In the genomic region with DNA sequence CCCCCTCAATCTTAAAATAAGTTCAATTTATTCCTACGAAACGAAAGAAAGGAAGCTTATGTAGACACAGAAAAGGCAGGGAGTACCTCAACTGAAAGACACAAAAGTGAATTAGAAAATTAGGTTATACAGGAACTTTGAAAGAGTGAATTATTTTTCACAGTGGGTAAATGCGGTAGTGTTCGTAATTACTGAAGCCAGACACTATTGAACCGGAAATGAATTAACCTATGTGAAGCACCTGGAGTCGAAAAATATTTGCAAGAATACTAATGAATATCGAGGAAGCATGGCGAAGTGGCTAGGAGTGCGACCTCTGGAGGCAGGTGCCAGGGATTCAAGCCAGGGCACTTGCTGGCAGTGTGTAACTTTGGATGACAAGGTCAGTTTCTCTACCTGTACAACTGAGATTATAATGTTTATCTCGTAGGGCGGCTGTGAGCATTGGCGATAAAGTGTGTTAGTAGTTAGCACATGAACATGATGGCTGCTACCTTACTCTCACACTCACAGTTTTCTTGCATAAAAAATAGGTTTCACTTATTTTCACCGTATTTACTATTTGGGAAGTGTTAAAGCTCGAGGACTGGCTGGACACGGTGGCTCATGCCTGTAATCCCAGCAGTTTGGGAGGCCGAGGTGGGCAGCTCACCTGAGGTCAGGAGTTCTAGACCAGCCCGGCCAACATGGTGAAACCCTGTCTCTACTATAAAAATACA, we compare ENCODE assay signal across 9 cellular contexts. TPM values are rescaled to one million over a fixed set of nuclear protein-coding genes. Genes with fewer than 3 reads are reported as not detected.
A peak's percentile ranks its signal among the peaks of the same experiment; 100 is the strongest.
DNase-seq lines count a peak whose midpoint lies in the region; ATAC-seq, FAIRE-seq and TF ChIP-seq lines count a peak whose summit lies in the region.
"Had no signal": no experiment of that assay in that cellular context is flagged by ENCODE, and none has a peak within 500 bp of the region (broad histone marks: within the 10 kb centered on the region; RNA-seq: fewer than 3 reads in every experiment).

No MANE protein-coding gene starts in this region.

- no peak overlapping the region for H3K27ac ChIP-seq in CD4-positive, alpha-beta memory T cell (ENCODE audit: low read depth, low read length)
- H3K27ac ChIP-seq in endothelial cell of umbilical vein (ENCODE audit: insufficient read depth, low read depth, low read length), result peak overlapping the region; percentile 26
- H3K27ac ChIP-seq: epithelial cell of prostate had no signal

- H3K9me3 ChIP-seq in CD4-positive, alpha-beta memory T cell (ENCODE audit: control insufficient read depth in 1 of 2, low read length in 2 of 2), result no peaks in the 10 kb centered on the region
- H3K9me3 ChIP-seq in endothelial cell of umbilical vein (replicated peaks; ENCODE audit: control insufficient read depth, insufficient read depth, low read length) (no peaks in the 10 kb centered on the region), mononuclear cell (ENCODE audit: low read depth, low read length) (no peaks in the 10 kb centered on the region)

- H3K4me3 Mint-ChIP-seq in CD4-positive, alpha-beta memory T cell, result no peak overlapping the region
- no peak overlapping the region for H3K4me3 Mint-ChIP-seq in activated CD8-positive, alpha-beta memory T cell treated with anti-CD3 and anti-CD28 coated beads, Interleukin-2, amount 10 ng/mL, durations not matched to agents 7 days and 5 days

- TF ChIP-seq POLR2A in endothelial cell of umbilical vein (IDR thresholded peaks at IDR 0.05; ENCODE audit: low read depth, low read length), result no peak

- H3K27ac Mint-ChIP-seq in CD4-positive, alpha-beta memory T cell, result no peak overlapping the region
- no peak overlapping the region for H3K27ac Mint-ChIP-seq in activated CD8-positive, alpha-beta memory T cell treated with anti-CD3 and anti-CD28 coated beads, Interleukin-2, amount 10 ng/mL, durations not matched to agents 7 days and 5 days

- peak overlapping the region; percentile 63 for H3K4me3 ChIP-seq in CD4-positive, alpha-beta memory T cell (ENCODE audit: low read length in 2 of 2)
- H3K4me3 ChIP-seq in endothelial cell of umbilical vein (replicated peaks in 1 of 3; ENCODE audit: insufficient read depth in 1 of 3, low read depth in 1 of 3, low read length in 3 of 3) (peak overlapping the region; percentile 95 to 97 (median 96)), mononuclear cell (ENCODE audit: low read length) (peak overlapping the region; percentile 69)

- BruUV-seq in endothelial cell of umbilical vein (replicated peaks; lab: Mats Ljungman, UMichigan), result no TSS peak

- POLR2A ChIA-PET in CD4-positive, alpha-beta memory T cell (lab: Charles Lee; ENCODE audit: partially characterized antibody), result interaction anchor here (0.7 to 7.1 kb wide), 11 partner anchors 10 to 1599 kb away, joined by 3 to 180 read pairs (median 4); a partner anchor contains a TSS
- POLR2A ChIA-PET in endothelial cell of umbilical vein (lab: Charles Lee), result interaction anchor here (0.6 to 1.5 kb wide), 3 partner anchors 16 to 288 kb away, joined by 6 to 16 read pairs (median 6); a partner anchor contains a TSS

- H3K27me3 Mint-ChIP-seq in CD4-positive, alpha-beta memory T cell, result no peaks in the 10 kb centered on the region
- H3K27me3 Mint-ChIP-seq in activated CD8-positive, alpha-beta memory T cell treated with anti-CD3 and anti-CD28 coated beads, Interleukin-2, amount 10 ng/mL, durations not matched to agents 7 days and 5 days, result no peaks in the 10 kb centered on the region

- peaks cover 12% of the 10 kb centered on the region for H3K4me1 ChIP-seq in CD4-positive, alpha-beta memory T cell (ENCODE audit: insufficient read depth, low read length)
- H3K4me1 ChIP-seq in endothelial cell of umbilical vein (ENCODE audit: control insufficient read depth, extremely low read depth, insufficient read depth, low read length) (peaks cover 3% of the 10 kb centered on the region), mononuclear cell (ENCODE audit: insufficient read depth, low read length) (peaks cover 6% of the 10 kb centered on the region)

- FAIRE-seq in endothelial cell of umbilical vein (lab: Jason Lieb, UNC), result peak; percentile 92

- peak overlapping the region; percentile 100 for H3K4me2 ChIP-seq in endothelial cell of umbilical vein (ENCODE audit: insufficient read depth, low read length)

- intact Hi-C loops in CD4-positive, alpha-beta memory T cell (cut with micrococcal nuclease), result loop anchor here (1.0 kb wide), 4 partner anchors 14 to 268 kb away; no protein-coding TSS in a partner anchor
- intact Hi-C loops in endothelial cell of umbilical vein (cut with micrococcal nuclease), result loop anchor here (1.0 to 10.0 kb wide), 7 partner anchors 15 to 517 kb away; a partner anchor contains a TSS

- H2AFZ ChIP-seq in endothelial cell of umbilical vein (ENCODE audit: low read depth, low read length), result peak overlapping the region; percentile 95

- H3K9me1 ChIP-seq in endothelial cell of umbilical vein (replicated peaks; ENCODE audit: control insufficient read depth, extremely low read depth, insufficient read depth, low read length), result no peaks in the 10 kb centered on the region

- CTCF ChIA-PET in CD4-positive, alpha-beta memory T cell (lab: Charles Lee; ENCODE audit: partially characterized antibody), result interaction anchor here (0.6 to 4.1 kb wide), 30 partner anchors 10 to 288 kb away, joined by 3 to 60 read pairs (median 4); a partner anchor contains a TSS
- CTCF ChIA-PET in activated CD8-positive, alpha-beta memory T cell treated with anti-CD3 and anti-CD28 coated beads, Interleukin-2, amount 10 ng/mL, durations not matched to agents 7 days and 5 days (lab: Charles Lee), result interaction anchor here (0.6 to 4.6 kb wide), 24 partner anchors 10 to 286 kb away, joined by 3 to 51 read pairs (median 3); a partner anchor contains a TSS
- CTCF ChIA-PET in endothelial cell of umbilical vein (lab: Charles Lee), result interaction anchor here (0.6 to 4.7 kb wide), 40 partner anchors 9 to 1303 kb away, joined by 3 to 154 read pairs (median 4); a partner anchor contains a TSS

- no peaks in the 10 kb centered on the region for H3K27me3 ChIP-seq in CD4-positive, alpha-beta memory T cell (ENCODE audit: insufficient read depth, low read length)
- H3K27me3 ChIP-seq in endothelial cell of umbilical vein (ENCODE audit: control insufficient read depth in 2 of 2, insufficient read depth in 2 of 2, low read length in 2 of 2), result peaks cover 0 to 3% of the 10 kb centered on the region in 2 experiments
- no peaks in the 10 kb centered on the region for H3K27me3 ChIP-seq in mononuclear cell (ENCODE audit: insufficient read depth, low read length)

- H3K9ac ChIP-seq in endothelial cell of umbilical vein (replicated peaks; ENCODE audit: extremely low read depth, insufficient read depth, low read length), result peak overlapping the region; percentile 72

- H3K4me1 Mint-ChIP-seq in CD4-positive, alpha-beta memory T cell, result peaks cover 19 to 43% (median 30%) of the 10 kb centered on the region in 4 donors
- H3K4me1 Mint-ChIP-seq in activated CD8-positive, alpha-beta memory T cell treated with anti-CD3 and anti-CD28 coated beads, Interleukin-2, amount 10 ng/mL, durations not matched to agents 7 days and 5 days, result peaks cover 14% of the 10 kb centered on the region

- dilution Hi-C loops in endothelial cell of umbilical vein (cut with MboI; ENCODE audit: extremely low pct_ligation_motif_present, low sequenced_read_pairs), result no loop called here

- H3K36me3 Mint-ChIP-seq in CD4-positive, alpha-beta memory T cell, result peaks cover 7 to 17% of the 10 kb centered on the region in 2 donors
- peaks cover 5% of the 10 kb centered on the region for H3K36me3 Mint-ChIP-seq in activated CD8-positive, alpha-beta memory T cell treated with anti-CD3 and anti-CD28 coated beads, Interleukin-2, amount 10 ng/mL, durations not matched to agents 7 days and 5 days

- peak; percentile 78 to 84 for TF ChIP-seq CTCF in endothelial cell of umbilical vein (IDR thresholded peaks at IDR 0.05; ENCODE audit: extremely low read depth in 1 of 2, insufficient read depth in 1 of 2, low read depth in 1 of 2, low read length in 2 of 2)

- peak; percentile 67 to 75 (median 67) for DNase-seq in CD4-positive, alpha-beta memory T cell
- DNase-seq in NCI-H82 (lab: John Stamatoyannopoulos, UW), result peak; percentile 85
- peak; percentile 80 for DNase-seq in activated CD8-positive, alpha-beta memory T cell treated with anti-CD3 and anti-CD28 coated beads, Interleukin-2, amount 10 ng/mL, durations not matched to agents 7 days and 5 days
- DNase-seq in endothelial cell of umbilical vein (ENCODE audit: low read depth, low spot score), result peak; percentile 86
- peak; percentile 42 to 77 (median 60) for DNase-seq in stimulated activated naive CD4-positive, alpha-beta T cell (lab: John Stamatoyannopoulos, UW)

- H3K79me2 ChIP-seq in endothelial cell of umbilical vein (ENCODE audit: control insufficient read depth, insufficient read depth, low read length), result no peaks in the 10 kb centered on the region

- ATAC-seq in GM19351 (IDR thresholded peaks at IDR 0.05; ENCODE audit: unreplicated experiment), result peak; percentile 78
- ATAC-seq in HG03439 (IDR thresholded peaks at IDR 0.05; ENCODE audit: unreplicated experiment), result peak; percentile 83
- ATAC-seq in activated CD8-positive, alpha-beta memory T cell treated with anti-CD3 and anti-CD28 coated beads, Interleukin-2, amount 10 ng/mL, durations not matched to agents 7 days and 5 days, result peak; percentile 88

- no peaks in the 10 kb centered on the region for H3K9me3 Mint-ChIP-seq in CD4-positive, alpha-beta memory T cell
- H3K9me3 Mint-ChIP-seq in activated CD8-positive, alpha-beta memory T cell treated with anti-CD3 and anti-CD28 coated beads, Interleukin-2, amount 10 ng/mL, durations not matched to agents 7 days and 5 days (ENCODE audit: low read depth), result no peaks in the 10 kb centered on the region

- no peaks in the 10 kb centered on the region for H3K36me3 ChIP-seq in CD4-positive, alpha-beta memory T cell (ENCODE audit: insufficient read depth, low read length)
- no peaks in the 10 kb centered on the region for H3K36me3 ChIP-seq in endothelial cell of umbilical vein (ENCODE audit: control insufficient read depth in 2 of 2, extremely low read depth in 1 of 2, insufficient read depth in 2 of 2, low read length in 2 of 2)

- no peaks in the 10 kb centered on the region for H4K20me1 ChIP-seq in endothelial cell of umbilical vein (replicated peaks; ENCODE audit: control insufficient read depth, extremely low read depth, insufficient read depth, low read length)

RNA-seq across cellular contexts. Expression of a gene that starts 0.5 kb away (rescaled TPM):
- 10 to 100 TPM; 13.8 to 14.7 TPM for total RNA-seq in CD4-positive, alpha-beta memory T cell
- 10 to 100 TPM; 11.6 to 19.5 TPM for polyA plus RNA-seq in CD4-positive, alpha-beta memory T cell
- total RNA-seq in activated CD8-positive, alpha-beta memory T cell treated with anti-CD3 and anti-CD28 coated beads, Interleukin-2, amount 10 ng/mL, durations not matched to agents 7 days and 5 days, result 1 to 10 TPM; 6.4 to 7.8 TPM
- total RNA-seq in endothelial cell of umbilical vein (8.4 and 8.5 TPM in 2 replicates), mononuclear cell (10.3 TPM)
- polyA plus RNA-seq in endothelial cell of umbilical vein, result 6.7 and 9.2 TPM in 2 replicates
- polyA plus RNA-seq in endothelial cell of umbilical vein (2011; cell fraction: cytosol; rRNA removed), result 4.5 and 5.1 TPM in 2 replicates
- 12.9 and 16.1 TPM in 2 replicates for polyA plus RNA-seq in endothelial cell of umbilical vein (2011; cell fraction: nucleus; rRNA removed)
- polyA plus RNA-seq in endothelial cell of umbilical vein (2012), result 11.7 and 11.9 TPM in 2 replicates
- polyA minus RNA-seq in endothelial cell of umbilical vein, result 14.3 and 15.4 TPM in 2 replicates
- polyA minus RNA-seq in endothelial cell of umbilical vein (2011; cell fraction: cytosol; rRNA and poly(A)+ RNA removed), result 4.6 TPM
- 5.8 TPM in 2 replicates for polyA minus RNA-seq in endothelial cell of umbilical vein (2011; cell fraction: nucleus; rRNA and poly(A)+ RNA removed)

RNA-seq across cellular contexts. Expression of a gene that starts 15.4 kb away (rescaled TPM):
- total RNA-seq in CD4-positive, alpha-beta memory T cell, result 1,000 to 10,000 TPM; 2,480 to 2,511 TPM
- 1,000 to 10,000 TPM; 1,677 to 2,818 TPM for polyA plus RNA-seq in CD4-positive, alpha-beta memory T cell
- total RNA-seq in activated CD8-positive, alpha-beta memory T cell treated with anti-CD3 and anti-CD28 coated beads, Interleukin-2, amount 10 ng/mL, durations not matched to agents 7 days and 5 days, result 1,000 to 10,000 TPM; 1,017 to 1,085 TPM
- total RNA-seq in endothelial cell of umbilical vein, result 1,044 and 1,088 TPM in 2 replicates
- polyA plus RNA-seq in endothelial cell of umbilical vein, result 6,159 and 7,151 TPM in 2 replicates
- polyA plus RNA-seq in endothelial cell of umbilical vein (2011; cell fraction: cytosol; rRNA removed), result 5,529 and 5,871 TPM in 2 replicates
- 967 and 1,084 TPM in 2 replicates for polyA plus RNA-seq in endothelial cell of umbilical vein (2011; cell fraction: nucleus; rRNA removed)
- polyA plus RNA-seq in endothelial cell of umbilical vein (2012), result 2,556 and 2,756 TPM in 2 replicates
- 2,783 and 2,851 TPM in 2 replicates for polyA minus RNA-seq in endothelial cell of umbilical vein
- 798 TPM for polyA minus RNA-seq in endothelial cell of umbilical vein (2011; cell fraction: cytosol; rRNA and poly(A)+ RNA removed)
- polyA minus RNA-seq in endothelial cell of umbilical vein (2011; cell fraction: nucleus; rRNA and poly(A)+ RNA removed), result 153 and 193 TPM in 2 replicates
- 2,154 TPM for total RNA-seq in mononuclear cell

RNA-seq across cellular contexts. Expression of a gene that starts 41.3 kb away (rescaled TPM):
- total RNA-seq in CD4-positive, alpha-beta memory T cell, result 10 to 100 TPM; 12.2 to 13.3 TPM
- 10 to 100 TPM; 14.8 to 18.9 TPM for polyA plus RNA-seq in CD4-positive, alpha-beta memory T cell
- total RNA-seq in activated CD8-positive, alpha-beta memory T cell treated with anti-CD3 and anti-CD28 coated beads, Interleukin-2, amount 10 ng/mL, durations not matched to agents 7 days and 5 days, result 10 to 100 TPM; 12.6 to 16.2 TPM
- total RNA-seq in endothelial cell of umbilical vein (not detected in 2 replicates), mononuclear cell (103 TPM)
- polyA plus RNA-seq in endothelial cell of umbilical vein, result not detected in 2 replicates
- polyA plus RNA-seq in endothelial cell of umbilical vein (2011; cell fraction: cytosol; rRNA removed), result not detected in 2 replicates
- not detected in 2 replicates for polyA plus RNA-seq in endothelial cell of umbilical vein (2011; cell fraction: nucleus; rRNA removed)
- not detected in 2 replicates for polyA plus RNA-seq in endothelial cell of umbilical vein (2012)
- polyA minus RNA-seq in endothelial cell of umbilical vein, result not detected in 2 replicates
- not detected for polyA minus RNA-seq in endothelial cell of umbilical vein (2011; cell fraction: cytosol; rRNA and poly(A)+ RNA removed)
- polyA minus RNA-seq in endothelial cell of umbilical vein (2011; cell fraction: nucleus; rRNA and poly(A)+ RNA removed), result not detected in 2 replicates

Comparison
In these comparisons a context has a peak if more than half of its experiments do, and no peak if none do; other contexts are left out.
1. RNA of a gene that starts 41.3 kb away (total RNA-seq): 103 TPM in mononuclear cell (single experiment), 12.6 to 16.2 TPM in activated CD8-positive, alpha-beta memory T cell treated with anti-CD3 and anti-CD28 coated beads, Interleukin-2, amount 10 ng/mL, durations not matched to agents 7 days and 5 days and 12.2 to 13.3 TPM in CD4-positive, alpha-beta memory T cell; not detected in endothelial cell of umbilical vein; every median in the first group is over 10 times any median in the second.
2. Peak in every context shown above with its lines, with median percentiles within 50 percentile points of each other: DNase-seq, H3K4me3 ChIP-seq and ATAC-seq.